7 cellular contexts compared by ENCODE assay signal in genomic region chr1:207719209-207719608, GRCh38.
"Had no signal": no experiment of that assay in that cellular context is flagged by ENCODE, and none has a peak within 500 bp of the region (broad histone marks: within the 10 kb centered on the region; RNA-seq: fewer than 3 reads in every experiment).

No MANE protein-coding gene starts in this region.

- H2AFZ ChIP-seq: GM23338 had no signal

- H3K4me3 ChIP-seq: GM23338 had no signal

- H3K4me2 ChIP-seq: GM23338 had no signal

- FAIRE-seq: H1, H54, HTR-8/SVneo had no signal

- DNase-seq: H9, HCEC 1CT, KBM-7 had no signal

- ATAC-seq: GM23338 had no signal
